ENCODE assay signal across 9 cellular contexts in genomic region chr17:7215652-7216139, GRCh38. TPM values are rescaled to one million over a fixed set of nuclear protein-coding genes. Genes with fewer than 3 reads are reported as not detected.
A peak's percentile ranks its signal among the peaks of the same experiment; 100 is the strongest.
DNase-seq lines count a peak whose midpoint lies in the region; ATAC-seq and TF ChIP-seq lines count a peak whose summit lies in the region.
"Had no signal": no experiment of that assay in that cellular context is flagged by ENCODE, and none has a peak within 500 bp of the region (broad histone marks: within the 10 kb centered on the region; RNA-seq: fewer than 3 reads in every experiment).

No MANE protein-coding gene starts in this region.

- H3K9ac ChIP-seq in rectal smooth muscle tissue (ENCODE audit: low read length): no peak overlapping the region

- in situ Hi-C loops in G401 (cut with HindIII; ENCODE audit: low sequenced_read_pairs) (no loop called here), Panc1 (cut with HindIII; ENCODE audit: low pct_unique_long_range_greater_than_20kb, low sequenced_read_pairs) (no loop called here)

- no peaks in the 10 kb centered on the region for H3K9me3 ChIP-seq in Panc1 (ENCODE audit: control insufficient read depth, insufficient read depth, low read depth, low read length)
- no peaks in the 10 kb centered on the region for H3K9me3 ChIP-seq in esophagus muscularis mucosa
- H3K9me3 ChIP-seq: SJSA1 had no signal

- TF ChIP-seq EP300 in esophagus muscularis mucosa (IDR thresholded peaks at IDR 0.05): no peak

- H3K36me3 ChIP-seq in Panc1 (ENCODE audit: control insufficient read depth, insufficient read depth, low read length) (peaks cover 5% of the 10 kb centered on the region; the same call in 1 of the 2 replicates), esophagus muscularis mucosa (peaks cover 0 to 3% (median 0%) of the 10 kb centered on the region in 4 donors), rectal smooth muscle tissue (ENCODE audit: control insufficient read depth, insufficient read depth, low read length) (no peaks in the 10 kb centered on the region)

- ATAC-seq in Panc1 (no peak), GM19463 (IDR thresholded peaks at IDR 0.05; ENCODE audit: unreplicated experiment) (no peak)

- DNase-seq in G401 (ENCODE audit: low spot score): peak; percentile 39
- DNase-seq in Panc1 (ENCODE audit: low read depth, low spot score): no peak
- DNase-seq in esophagus muscularis mucosa (ENCODE audit: extremely low spot score): no peak
- DNase-seq in NK-92 treated with Interleukin-12 subunit alpha and Interleukin-12 subunit beta, amount 100 ng/mL, for 24 hours (lab: John Stamatoyannopoulos, UW): no peak
- DNase-seq in OCI-M2 (lab: John Stamatoyannopoulos, UW; ENCODE audit: unreplicated experiment): no peak
- no peak for DNase-seq in COLO829 (ENCODE audit: low spot score)

- WGBS in esophagus muscularis mucosa: 15% methylated on average over 5 of the region's 9 CpGs

- CTCF ChIA-PET in Panc1 (lab: Charles Lee): interaction anchor here (0.5 to 0.6 kb wide), 3 partner anchors 38 to 169 kb away, joined by 3 to 12 read pairs (median 10); no protein-coding TSS in a partner anchor

- H3K27ac ChIP-seq in Panc1 (ENCODE audit: low read length) (peak overlapping the region; percentile 73), esophagus muscularis mucosa (replicated peaks in 1 of 4) (peak overlapping the region; percentile 92 to 99 (median 97)), rectal smooth muscle tissue (ENCODE audit: low read depth, low read length) (peak overlapping the region; percentile 87)
- H3K27ac ChIP-seq: SJSA1 had no signal

- POLR2A ChIA-PET in Panc1 (lab: Charles Lee): interaction anchor here (0.6 kb wide), 1 partner anchor 89 kb away, joined by 25 read pairs; no protein-coding TSS in a partner anchor

- TF ChIP-seq POLR2A in esophagus muscularis mucosa (IDR thresholded peaks at IDR 0.05; ENCODE audit: low read depth): no peak

- H3K4me1 ChIP-seq in Panc1 (ENCODE audit: control insufficient read depth, insufficient read depth, low read length) (peaks cover 29% of the 10 kb centered on the region), esophagus muscularis mucosa (peaks cover 50 to 84% (median 81%) of the 10 kb centered on the region in 4 donors), rectal smooth muscle tissue (ENCODE audit: control insufficient read depth, insufficient read depth, low read length) (peaks cover 29% of the 10 kb centered on the region)

- intact Hi-C loops in Panc1 (cut with micrococcal nuclease; ENCODE audit: unreplicated experiment) (no loop called here), esophagus muscularis mucosa (cut with DNase I) (no loop called here)

- BruUV-seq in Panc1 (replicated peaks; lab: Mats Ljungman, UMichigan): no TSS peak

- H3K27me3 ChIP-seq in Panc1 (ENCODE audit: control insufficient read depth, insufficient read depth, low read length) (no peaks in the 10 kb centered on the region), esophagus muscularis mucosa (no peaks in the 10 kb centered on the region), rectal smooth muscle tissue (ENCODE audit: control insufficient read depth, insufficient read depth, low read length) (peaks cover 3% of the 10 kb centered on the region)
- H3K27me3 ChIP-seq: SJSA1 had no signal

- TF ChIP-seq CTCF in Panc1 (IDR thresholded peaks at IDR 0.05) (no peak), esophagus muscularis mucosa (IDR thresholded peaks at IDR 0.05) (no peak)

- H3K4me3 ChIP-seq in Panc1 (ENCODE audit: low read depth in 2 of 2, low read length in 2 of 2): peak overlapping the region; percentile 53 to 70
- H3K4me3 ChIP-seq in esophagus muscularis mucosa: peak overlapping the region; percentile 56 to 68 (median 64)
- H3K4me3 ChIP-seq in rectal smooth muscle tissue (ENCODE audit: low read length): peak overlapping the region; percentile 40

RNA-seq across cellular contexts. Expression of gene DLG4, which starts 3.9 kb away (rescaled TPM):
- 15.5 and 18.8 TPM in 2 replicates for total RNA-seq in G401 (2014; rRNA removed; shearing (Covaris generic))
- total RNA-seq in Panc1 (2021; ENCODE audit: unreplicated experiment) (32.4 TPM), esophagus muscularis mucosa (10 to 100 TPM; 12.3 to 21.4 (median 16.5) TPM)
- 44.9 TPM for polyA plus RNA-seq in Panc1 (2012; ENCODE audit: insufficient read length)

RNA-seq across cellular contexts. Expression of gene ACADVL, which starts 4.0 kb away (rescaled TPM):
- 399 and 405 TPM in 2 replicates for total RNA-seq in G401 (2014; rRNA removed; shearing (Covaris generic))
- total RNA-seq in Panc1 (2021; ENCODE audit: unreplicated experiment) (305 TPM), esophagus muscularis mucosa (100 to 1,000 TPM; 250 to 662 (median 544) TPM)
- 289 TPM for polyA plus RNA-seq in Panc1 (2012; ENCODE audit: insufficient read length)

RNA-seq across cellular contexts. Expression of gene DVL2, which starts 18.6 kb away (rescaled TPM):
- 89.9 and 99.0 TPM in 2 replicates for total RNA-seq in G401 (2014; rRNA removed; shearing (Covaris generic))
- total RNA-seq in Panc1 (2021; ENCODE audit: unreplicated experiment) (84.2 TPM), esophagus muscularis mucosa (10 to 100 TPM; 34.5 to 55.5 (median 43.7) TPM)
- 108 TPM for polyA plus RNA-seq in Panc1 (2012; ENCODE audit: insufficient read length)

RNA-seq across cellular contexts. Expression of gene PHF23, which starts 23.6 kb away (rescaled TPM):
- 113 and 121 TPM in 2 replicates for total RNA-seq in G401 (2014; rRNA removed; shearing (Covaris generic))
- total RNA-seq in Panc1 (2021; ENCODE audit: unreplicated experiment) (69.3 TPM), esophagus muscularis mucosa (10 to 100 TPM; 21.6 to 38.1 (median 24.8) TPM)
- polyA plus RNA-seq in Panc1 (2012; ENCODE audit: insufficient read length): 68.6 TPM

RNA-seq across cellular contexts. Expression of gene GABARAP, which starts 26.6 kb away (rescaled TPM):
- total RNA-seq in G401 (2014; rRNA removed; shearing (Covaris generic)): 227 and 249 TPM in 2 replicates
- total RNA-seq in Panc1 (2021; ENCODE audit: unreplicated experiment): 289 TPM
- 175 TPM for polyA plus RNA-seq in Panc1 (2012; ENCODE audit: insufficient read length)
- 100 to 1,000 TPM; 360 to 524 (median 408) TPM for total RNA-seq in esophagus muscularis mucosa
